In genomic region chr5:172452398-172453205, GRCh38 we compare ENCODE assay signal across 8 cellular contexts. TPM values are rescaled to one million over a fixed set of nuclear protein-coding genes. Genes with fewer than 3 reads are reported as not detected.
A peak's percentile ranks its signal among the peaks of the same experiment; 100 is the strongest.
DNase-seq lines count a peak whose midpoint lies in the region; ATAC-seq, FAIRE-seq and TF ChIP-seq lines count a peak whose summit lies in the region.

No MANE protein-coding gene starts in this region.

- peaks cover 1% of the 10 kb centered on the region; the same call in 1 of the 2 replicates for H3K27me3 Mint-ChIP-seq in HFFc6 (ENCODE audit: insufficient read depth)

- CTCF ChIA-PET in mammary epithelial cell (lab: Charles Lee; ENCODE audit: low non-redundant PET): interaction anchor here (0.6 to 1.0 kb wide), 3 partner anchors 9 to 432 kb away, joined by 3 to 10 read pairs (median 4); partner anchors contain the start of gene STK10

- TF ChIP-seq CTCF in HFFc6 (IDR thresholded peaks at IDR 0.05) (no peak), mammary epithelial cell (conservative IDR thresholded peaks at IDR 0.05 in 1 of 2, IDR thresholded peaks at IDR 0.05 in 1 of 2; ENCODE audit: extremely low read depth in 1 of 2, insufficient read depth in 1 of 2, low read depth in 1 of 2, low read length in 2 of 2) (peak; percentile 31 to 40), keratinocyte (optimal IDR thresholded peaks at IDR 0.05 in 1 of 3, IDR thresholded peaks at IDR 0.05 in 1 of 3, conservative IDR thresholded peaks at IDR 0.05 in 1 of 3; ENCODE audit: extremely low read depth in 1 of 3, insufficient read depth in 2 of 3, low read length in 3 of 3) (peak in 2 of 3 experiments; percentile 26 to 60), suprapubic skin (IDR thresholded peaks at IDR 0.05) (no peak)

- TF ChIP-seq POLR2A in suprapubic skin (IDR thresholded peaks at IDR 0.05): no peak

- intact Hi-C loops in mammary epithelial cell (cut with micrococcal nuclease): loop anchor here (1.0 to 5.0 kb wide), 7 partner anchors 34 to 345 kb away; partner anchors contain the start of genes STK10 and UBTD2

- H3K79me2 ChIP-seq in mammary epithelial cell (ENCODE audit: insufficient read depth, low read length): peaks cover 26% of the 10 kb centered on the region
- peaks cover 17% of the 10 kb centered on the region for H3K79me2 ChIP-seq in keratinocyte (ENCODE audit: control insufficient read depth, insufficient read depth, low read length)

- H3K36me3 ChIP-seq in mammary epithelial cell (ENCODE audit: insufficient read depth, low read length) (no peaks in the 10 kb centered on the region), keratinocyte (ENCODE audit: control insufficient read depth in 2 of 2, extremely low read depth in 1 of 2, insufficient read depth in 2 of 2, low read length in 2 of 2) (no peaks in the 10 kb centered on the region), suprapubic skin (no peaks in the 10 kb centered on the region)

- peak overlapping the region; percentile 68 to 83 (median 76) for H3K4me3 ChIP-seq in mammary epithelial cell (replicated peaks in 1 of 3; ENCODE audit: insufficient read depth in 1 of 3, low read depth in 2 of 3, low read length in 3 of 3)
- peak overlapping the region; percentile 72 to 91 (median 84) for H3K4me3 ChIP-seq in keratinocyte (ENCODE audit: control insufficient read depth in 2 of 3, extremely low read depth in 1 of 3, insufficient read depth in 2 of 3, low read depth in 1 of 3, low read length in 3 of 3)
- peak overlapping the region; percentile 94 for H3K4me3 ChIP-seq in suprapubic skin

- peaks cover 50% of the 10 kb centered on the region for H3K4me1 Mint-ChIP-seq in HFFc6 (ENCODE audit: low read depth)

- dilution Hi-C loops in mammary epithelial cell (cut with HindIII; ENCODE audit: low sequenced_read_pairs): no loop called here
- dilution Hi-C loops in keratinocyte (cut with MboI; ENCODE audit: extremely low pct_ligation_motif_present, low sequenced_read_pairs): no loop called here

- H2AFZ ChIP-seq in mammary epithelial cell (ENCODE audit: low read depth, low read length) (peak overlapping the region; percentile 90), keratinocyte (ENCODE audit: control insufficient read depth, low read length) (peak overlapping the region; percentile 11)

- peaks cover 8% of the 10 kb centered on the region for H3K9me1 ChIP-seq in keratinocyte (ENCODE audit: control insufficient read depth, extremely low read depth, insufficient read depth, low read length)

- H3K9me3 ChIP-seq in mammary epithelial cell (replicated peaks; ENCODE audit: insufficient read depth, low read length): no peaks in the 10 kb centered on the region
- no peaks in the 10 kb centered on the region for H3K9me3 ChIP-seq in keratinocyte (ENCODE audit: control insufficient read depth, low read depth, low read length)
- no peaks in the 10 kb centered on the region for H3K9me3 ChIP-seq in suprapubic skin

- peak overlapping the region; percentile 78 for H3K27ac Mint-ChIP-seq in HFFc6

- no peak for ATAC-seq in HG02571 (IDR thresholded peaks at IDR 0.05; ENCODE audit: unreplicated experiment)
- ATAC-seq in GM18520 (IDR thresholded peaks at IDR 0.05; ENCODE audit: unreplicated experiment): no peak

- no TSS peak for BruUV-seq in mammary epithelial cell (replicated peaks; lab: Mats Ljungman, UMichigan)

- no peaks in the 10 kb centered on the region for H4K20me1 ChIP-seq in mammary epithelial cell (ENCODE audit: insufficient read depth, low read length)
- peaks cover 7% of the 10 kb centered on the region for H4K20me1 ChIP-seq in keratinocyte (ENCODE audit: control insufficient read depth, extremely low read depth, insufficient read depth, low read length)

- no peaks in the 10 kb centered on the region for H3K9me3 Mint-ChIP-seq in HFFc6

- H3K4me2 ChIP-seq in mammary epithelial cell (ENCODE audit: insufficient read depth, low read depth, low read length) (peak overlapping the region; percentile 97), keratinocyte (ENCODE audit: control insufficient read depth, extremely low read depth, insufficient read depth, low read depth, low read length) (peak overlapping the region; percentile 84)

- no peak for TF ChIP-seq EP300 in suprapubic skin (IDR thresholded peaks at IDR 0.05)

- 18% methylated on average over 16 of the region's 18 CpGs for WGBS in mammary epithelial cell (ENCODE audit: low coverage, missing lambda C conversion rate)
- WGBS in suprapubic skin: 29% methylated on average over 18 of the region's 18 CpGs

- peak overlapping the region; percentile 86 for H3K4me3 Mint-ChIP-seq in HFFc6

- H3K4me1 ChIP-seq in mammary epithelial cell (ENCODE audit: insufficient read depth, low read length) (peaks cover 21% of the 10 kb centered on the region), keratinocyte (ENCODE audit: control insufficient read depth, extremely low read depth, insufficient read depth, low read length) (peaks cover 32% of the 10 kb centered on the region), suprapubic skin (peaks cover 66% of the 10 kb centered on the region)

- H3K27ac ChIP-seq in mammary epithelial cell (ENCODE audit: insufficient read depth, low read depth, low read length) (peak overlapping the region; percentile 62), keratinocyte (ENCODE audit: control insufficient read depth, insufficient read depth, low read length) (peak overlapping the region; percentile 70), suprapubic skin (peak overlapping the region; percentile 95)

- H3K9ac ChIP-seq in mammary epithelial cell (ENCODE audit: insufficient read depth, low read length) (no peak overlapping the region), keratinocyte (ENCODE audit: control insufficient read depth, extremely low read depth, insufficient read depth, low read length) (peak overlapping the region; percentile 84)

- in situ Hi-C loops in mammary epithelial cell (cut with MboI; ENCODE audit: low sequenced_read_pairs in 2 of 2): no loop called here

- H3K36me3 Mint-ChIP-seq in HFFc6 (ENCODE audit: low read depth): no peaks in the 10 kb centered on the region

- H3K27me3 ChIP-seq in mammary epithelial cell (ENCODE audit: insufficient read depth, low read length): no peaks in the 10 kb centered on the region
- H3K27me3 ChIP-seq in keratinocyte (ENCODE audit: control insufficient read depth, extremely low read depth, insufficient read depth, low read length): no peaks in the 10 kb centered on the region
- no peaks in the 10 kb centered on the region for H3K27me3 ChIP-seq in suprapubic skin

- DNase-seq in A172 (ENCODE audit: low spot score) (peak; percentile 60), HFFc6 (peak; percentile 37), mammary epithelial cell (peak; percentile 56), keratinocyte (ENCODE audit: low read depth, low spot score) (no peak), suprapubic skin (ENCODE audit: low spot score in 2 of 2) (no peak), NCI-H1694 (lab: John Stamatoyannopoulos, UW) (no peak)

- FAIRE-seq in keratinocyte (lab: Jason Lieb, UNC): peak; percentile 44

RNA-seq across cellular contexts. Expression of gene SH3PXD2B, which starts 1.7 kb away (rescaled TPM):
- 13.1 and 15.0 TPM in 2 replicates for total RNA-seq in A172 (2014; rRNA removed; shearing (Covaris generic))
- 10 to 100 TPM; 12.4 to 28.4 (median 24.3) TPM for total RNA-seq in HFFc6 (2021; fragmentation: NEBNext Ultra II Directional; extraction: Animal tissue kit (Norgen Biotek cat#: 25700))
- total RNA-seq in mammary epithelial cell: 10 to 100 TPM; 19.2 to 25.1 TPM
- polyA plus RNA-seq in mammary epithelial cell: 14.1 TPM
- 33.7 TPM for polyA minus RNA-seq in mammary epithelial cell
- polyA plus RNA-seq in keratinocyte: 17.3 to 17.9 TPM (median 17.6 TPM) in 3 replicates
- polyA plus RNA-seq in keratinocyte (2011; ENCODE audit: low read depth): 5.2 TPM
- polyA plus RNA-seq in keratinocyte (2011; cell fraction: cytosol; rRNA removed): 13.7 and 14.4 TPM in 2 replicates
- polyA plus RNA-seq in keratinocyte (2011; cell fraction: nucleus; rRNA removed): 32.5 and 36.6 TPM in 2 replicates
- 12.3 and 19.7 TPM in 2 replicates for polyA plus RNA-seq in keratinocyte (2012; ENCODE audit: low replicate concordance)
- 25.1 to 32.8 TPM (median 25.9 TPM) in 3 replicates for polyA minus RNA-seq in keratinocyte
- 21.7 TPM for polyA minus RNA-seq in keratinocyte (2011; cell fraction: cytosol; rRNA and poly(A)+ RNA removed)
- polyA minus RNA-seq in keratinocyte (2011; cell fraction: nucleus; rRNA and poly(A)+ RNA removed): 27.1 and 42.1 TPM in 2 replicates
- total RNA-seq in suprapubic skin: 10 to 100 TPM; 29.1 to 42.1 (median 31.3) TPM

Comparison
In these comparisons a context has a peak if more than half of its experiments do, and no peak if none do; other contexts are left out.
1. DNase-seq: peak in A172 (single experiment), HFFc6 (single experiment) and mammary epithelial cell (single experiment); none in keratinocyte (single experiment), suprapubic skin (0 of 2) and NCI-H1694 (single experiment).
2. CTCF ChIP-seq: peak in mammary epithelial cell (2 of 2) and keratinocyte (2 of 3); none in HFFc6 (single experiment) and suprapubic skin (0 of 2).
3. Peak in every context shown above with its lines, with median percentiles within 50 percentile points of each other: H3K27ac ChIP-seq and H3K4me3 ChIP-seq.